In genomic region chr2:134119117-134119671, GRCh38 we compare ENCODE assay signal across 8 cellular contexts.
DNase-seq lines count a peak whose midpoint lies in the region; ATAC-seq and TF ChIP-seq lines count a peak whose summit lies in the region.

No MANE protein-coding gene starts in this region.

- in situ Hi-C loops in GM13977 (cut with MboI; ENCODE audit: low pct_unique_long_range_greater_than_20kb, low sequenced_read_pairs, unreplicated experiment), result loop anchor here (10.0 kb wide), 2 partner anchors 224 to 296 kb away; no protein-coding TSS in a partner anchor

- H3K27ac Mint-ChIP-seq in activated naive CD8-positive, alpha-beta T cell treated with anti-CD3 and anti-CD28 coated beads, Interleukin-2, amount 50 U/mL, for 24 hours, result peak overlapping the region; percentile 88

- no peaks in the 10 kb centered on the region for H3K36me3 ChIP-seq in lung (ENCODE audit: control insufficient read depth in 2 of 2, insufficient read depth in 2 of 2, low read length in 2 of 2)

- peak overlapping the region; percentile 94 to 95 for H3K27ac ChIP-seq in lung (ENCODE audit: low read depth in 1 of 2, low read length in 1 of 2)

- H3K9me3 Mint-ChIP-seq in activated naive CD8-positive, alpha-beta T cell treated with anti-CD3 and anti-CD28 coated beads, Interleukin-2, amount 50 U/mL, for 24 hours, result no peaks in the 10 kb centered on the region

- peak overlapping the region; percentile 88 for H3K4me3 Mint-ChIP-seq in activated naive CD8-positive, alpha-beta T cell treated with anti-CD3 and anti-CD28 coated beads, Interleukin-2, amount 50 U/mL, for 24 hours

- ATAC-seq in GM19351 (IDR thresholded peaks at IDR 0.05; ENCODE audit: unreplicated experiment), result peak; percentile 17
- ATAC-seq in HG03378 (IDR thresholded peaks at IDR 0.05; ENCODE audit: unreplicated experiment), result peak; percentile 18
- ATAC-seq in activated naive CD8-positive, alpha-beta T cell treated with anti-CD3 and anti-CD28 coated beads, Interleukin-2, amount 50 U/mL, for 24 hours, result no peak
- ATAC-seq in lung (ENCODE audit: insufficient read depth, low FRiP score), result no peak

- no peaks in the 10 kb centered on the region for H3K27me3 ChIP-seq in lung (ENCODE audit: control insufficient read depth, insufficient read depth)

- no peaks in the 10 kb centered on the region for H3K9me3 ChIP-seq in lung (ENCODE audit: control insufficient read depth in 2 of 2, insufficient read depth in 1 of 2, low read length in 1 of 2)

- no peaks in the 10 kb centered on the region for H3K36me3 Mint-ChIP-seq in activated naive CD8-positive, alpha-beta T cell treated with anti-CD3 and anti-CD28 coated beads, Interleukin-2, amount 50 U/mL, for 24 hours (ENCODE audit: low read depth)

- DNase-seq in AG09309 (ENCODE audit: low read depth) (no peak), lung (ENCODE audit: low spot score) (no peak), NCI-H748 (lab: John Stamatoyannopoulos, UW; ENCODE audit: unreplicated experiment) (no peak), GM13977 (ENCODE audit: low spot score) (no peak), NCI-H1105 treated with DMSO at 0.1 percent for 48 hours (lab: John Stamatoyannopoulos, UW) (no peak)
- no peak for DNase-seq in activated naive CD8-positive, alpha-beta T cell treated with anti-CD3 and anti-CD28 coated beads, Interleukin-2, amount 50 U/mL, for 24 hours

- H3K27me3 Mint-ChIP-seq in activated naive CD8-positive, alpha-beta T cell treated with anti-CD3 and anti-CD28 coated beads, Interleukin-2, amount 50 U/mL, for 24 hours, result peaks cover 2% of the 10 kb centered on the region

- peaks cover 44% of the 10 kb centered on the region for H3K4me1 Mint-ChIP-seq in activated naive CD8-positive, alpha-beta T cell treated with anti-CD3 and anti-CD28 coated beads, Interleukin-2, amount 50 U/mL, for 24 hours

- peak overlapping the region; percentile 71; the same call in 1 of the 2 replicates for H3K4me3 ChIP-seq in AG09309 (ENCODE audit: control insufficient read depth, low read depth, low read length)
- H3K4me3 ChIP-seq in lung, result no peak overlapping the region

- no peak for TF ChIP-seq CTCF in AG09309 (IDR thresholded peaks at IDR 0.05; ENCODE audit: control insufficient read depth, insufficient read depth, low read depth, low read length, missing control alignments)
- no peak for TF ChIP-seq CTCF in lung (IDR thresholded peaks at IDR 0.05; ENCODE audit: control extremely low read depth, extremely low read depth)
- no peak for TF ChIP-seq CTCF in GM13977 (IDR thresholded peaks at IDR 0.05; ENCODE audit: extremely low read depth, insufficient read depth, missing control alignments)

- WGBS in lung, 2 donors, result 35 to 40% methylated on average over 8 of the region's 8 CpGs

- H3K4me1 ChIP-seq in lung (ENCODE audit: control insufficient read depth in 2 of 2, insufficient read depth in 2 of 2, low read length in 2 of 2), result peaks cover 3 to 20% of the 10 kb centered on the region in 2 donors

Comparison
In these comparisons a context has a peak if more than half of its experiments do, and no peak if none do; other contexts are left out.
1. ATAC-seq: peak in GM19351 (single experiment) and HG03378 (single experiment); none in activated naive CD8-positive, alpha-beta T cell treated with anti-CD3 and anti-CD28 coated beads, Interleukin-2, amount 50 U/mL, for 24 hours (single experiment) and lung (single experiment).